In the genomic region with DNA sequence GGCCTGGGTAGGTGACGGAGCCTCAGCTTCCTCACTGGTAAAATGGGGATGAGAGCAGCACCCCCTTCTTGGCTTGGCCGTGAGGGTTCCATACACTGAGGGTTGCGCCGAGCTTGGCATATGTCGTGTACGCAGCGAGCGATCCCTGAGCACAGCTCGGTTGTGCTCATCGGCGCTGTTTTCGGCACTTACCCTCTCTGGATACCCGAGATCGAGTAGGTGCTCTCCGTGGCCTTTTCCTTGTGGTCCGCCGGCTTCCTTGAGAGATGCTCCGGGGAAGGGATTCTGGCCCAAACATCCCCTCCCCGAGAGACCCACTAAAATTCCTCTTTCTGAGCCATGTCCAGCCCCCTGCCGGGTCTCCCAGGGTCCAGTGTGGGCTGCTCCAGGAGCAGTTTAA, we compare ENCODE assay signal across 18 cellular contexts. TPM values are rescaled to one million over a fixed set of nuclear protein-coding genes. Genes with fewer than 3 reads are reported as not detected.
DNase-seq lines count a peak whose midpoint lies in the region; ATAC-seq, FAIRE-seq and TF ChIP-seq lines count a peak whose summit lies in the region.
"Had no signal": no experiment of that assay in that cellular context is flagged by ENCODE, and none has a peak within 500 bp of the region (broad histone marks: within the 10 kb centered on the region; RNA-seq: fewer than 3 reads in every experiment).

No MANE protein-coding gene starts in this region.

- no peak overlapping the region for H2AK5ac ChIP-seq in trophoblast cell (ENCODE audit: low read length)

- H3K23ac ChIP-seq in trophoblast cell (ENCODE audit: low read length), result no peak overlapping the region

- H3K9ac ChIP-seq in kidney (ENCODE audit: low read length in 2 of 2) (no peak overlapping the region), trophoblast cell (ENCODE audit: low read length) (no peak overlapping the region)
- H3K9ac ChIP-seq: BLaER1 had no signal

- H3K4me2 ChIP-seq in trophoblast cell (ENCODE audit: low read length), result no peak overlapping the region
- H3K4me2 ChIP-seq: A549, BLaER1, GM23338 had no signal

- H3K4me3 ChIP-seq in kidney (ENCODE audit: low read length in 2 of 2), result no peak overlapping the region
- H3K4me3 ChIP-seq in trophoblast cell (ENCODE audit: low read depth, low read length), result no peak overlapping the region
- H3K4me3 ChIP-seq: A549, BLaER1, GM23338 had no signal

- CTCF ChIA-PET in CD4-positive, alpha-beta T cell (lab: Charles Lee), result no interaction called here

- no peak overlapping the region for H2AFZ ChIP-seq in trophoblast cell (ENCODE audit: insufficient read depth, low read length, poor library complexity)
- H2AFZ ChIP-seq: GM23338 had no signal

- no peaks in the 10 kb centered on the region for H3K27me3 ChIP-seq in trophoblast cell (ENCODE audit: insufficient read depth, low read length)
- no peaks in the 10 kb centered on the region for H3K27me3 ChIP-seq in CD4-positive, alpha-beta T cell (ENCODE audit: control insufficient read depth, insufficient read depth, low read length)
- H3K27me3 ChIP-seq: BLaER1 had no signal

- no peaks in the 10 kb centered on the region for H3K79me1 ChIP-seq in trophoblast cell (ENCODE audit: low read length)

- peak; percentile 36 for DNase-seq in Right ventricle myocardium superior
- no peak for DNase-seq in cardiac septum (ENCODE audit: low spot score)
- peak; percentile 64 for DNase-seq in kidney
- DNase-seq in trophoblast cell, result no peak
- DNase-seq in NCI-H2227 (lab: John Stamatoyannopoulos, UW; ENCODE audit: unreplicated experiment), result no peak
- DNase-seq in CD4-positive, alpha-beta T cell, result no peak
- no peak for DNase-seq in KBM-7
- DNase-seq: Calu3; CD8-positive, alpha-beta T cell; DMS79 treated with DMSO at 0.1 percent for 48 hours; GF-D8 had no signal

- POLR2A ChIA-PET in CD4-positive, alpha-beta T cell (lab: Charles Lee), result no interaction called here

- peaks cover 3 to 10% of the 10 kb centered on the region in 2 donors for H3K9me3 ChIP-seq in kidney (ENCODE audit: control insufficient read depth in 1 of 2, low read length in 2 of 2)
- peaks cover 4% of the 10 kb centered on the region for H3K9me3 ChIP-seq in trophoblast cell (ENCODE audit: insufficient read depth, low read depth, low read length)
- H3K9me3 ChIP-seq in CD4-positive, alpha-beta T cell (ENCODE audit: control insufficient read depth, low read length), result peaks cover 9% of the 10 kb centered on the region

- no peak for TF ChIP-seq CTCF in kidney (IDR thresholded peaks at IDR 0.05; ENCODE audit: borderline replicate concordance, extremely low read depth, insufficient read depth)
- TF ChIP-seq CTCF in CD4-positive, alpha-beta T cell (IDR thresholded peaks at IDR 0.05), result no peak

- no peak overlapping the region for H3K27ac Mint-ChIP-seq in CD4-positive, alpha-beta T cell
- H3K27ac Mint-ChIP-seq: CD8-positive, alpha-beta T cell; GM23338 had no signal

- intact Hi-C loops in Right ventricle myocardium superior (cut with DNase I) (no loop called here), cardiac septum (cut with DNase I) (no loop called here), kidney (cut with DNase I) (no loop called here)
- intact Hi-C loops in CD4-positive, alpha-beta T cell (cut with DNase I, micrococcal nuclease), result no loop called here

- in situ Hi-C loops in KBM-7 (cut with MboI; ENCODE audit: low pct_unique_long_range_greater_than_20kb, low sequenced_read_pairs), result no loop called here

- H4K12ac ChIP-seq in trophoblast cell (ENCODE audit: low read depth, low read length), result peak overlapping the region; percentile 12

- H3K4me1 ChIP-seq in kidney (ENCODE audit: control insufficient read depth in 1 of 2, insufficient read depth in 1 of 2, low read depth in 1 of 2, low read length in 2 of 2), result no peaks in the 10 kb centered on the region
- no peaks in the 10 kb centered on the region for H3K4me1 ChIP-seq in trophoblast cell (ENCODE audit: control insufficient read depth in 1 of 2, insufficient read depth in 2 of 2, low read length in 2 of 2)
- H3K4me1 ChIP-seq: A549 had no signal

- no peak overlapping the region for H3K18ac ChIP-seq in trophoblast cell (ENCODE audit: low read length)

- H3K4ac ChIP-seq in trophoblast cell (ENCODE audit: low read depth, low read length), result no peak overlapping the region

- no peaks in the 10 kb centered on the region for H3K27me3 Mint-ChIP-seq in CD4-positive, alpha-beta T cell

- no peak for ATAC-seq in Right ventricle myocardium superior (ENCODE audit: poor library complexity)
- ATAC-seq in CD4-positive, alpha-beta T cell (ENCODE audit: poor library complexity), result no peak
- ATAC-seq: A549; CD8-positive, alpha-beta T cell; GM23338; HCT116 had no signal

- no peak overlapping the region for H2BK5ac ChIP-seq in trophoblast cell (ENCODE audit: low read depth, low read length, poor library complexity)

- H3K4me3 Mint-ChIP-seq in CD4-positive, alpha-beta T cell, result no peak overlapping the region
- H3K4me3 Mint-ChIP-seq: CD14-positive monocyte; CD8-positive, alpha-beta T cell; GM23338 had no signal

- no peaks in the 10 kb centered on the region for H3K9me3 Mint-ChIP-seq in CD4-positive, alpha-beta T cell

- H3K36me3 ChIP-seq in kidney (ENCODE audit: control insufficient read depth in 1 of 2, insufficient read depth in 2 of 2, low read length in 2 of 2) (peaks cover 8 to 10% of the 10 kb centered on the region in 2 donors), trophoblast cell (ENCODE audit: control insufficient read depth in 1 of 2, insufficient read depth in 2 of 2, low read length in 2 of 2) (peaks cover 30 to 38% of the 10 kb centered on the region in 2 experiments)

- H2BK12ac ChIP-seq in trophoblast cell (ENCODE audit: low read length), result no peak overlapping the region

- WGBS in trophoblast cell (ENCODE audit: extremely low coverage, insufficient coverage, insufficient read length), result no CpG with 5 or more reads among the region's 20 CpGs

- H3K27ac ChIP-seq in kidney (ENCODE audit: low read depth in 2 of 2, low read length in 2 of 2) (no peak overlapping the region), trophoblast cell (ENCODE audit: low read depth, low read length) (no peak overlapping the region)
- H3K27ac ChIP-seq in CD4-positive, alpha-beta T cell (ENCODE audit: low read depth, low read length), result no peak overlapping the region
- H3K27ac ChIP-seq: 22Rv1, A549, BLaER1 had no signal

- H3K36me3 Mint-ChIP-seq in CD4-positive, alpha-beta T cell (ENCODE audit: low read depth), result no peaks in the 10 kb centered on the region
- H3K36me3 Mint-ChIP-seq: CD14-positive monocyte; CD8-positive, alpha-beta T cell had no signal

- H3K4me1 Mint-ChIP-seq in CD4-positive, alpha-beta T cell (ENCODE audit: low read depth), result no peaks in the 10 kb centered on the region
- H3K4me1 Mint-ChIP-seq: CD14-positive monocyte, GM23338 had no signal

- H4K91ac ChIP-seq in trophoblast cell (ENCODE audit: low read depth, low read length), result no peak overlapping the region

- no peak overlapping the region for H4K8ac ChIP-seq in trophoblast cell (ENCODE audit: low read depth, low read length)

- no peaks in the 10 kb centered on the region for H3K79me2 ChIP-seq in trophoblast cell (ENCODE audit: control insufficient read depth, insufficient read depth, low read length, poor library complexity)

- H3K14ac ChIP-seq in trophoblast cell (ENCODE audit: low read length), result no peak overlapping the region

- no peak for FAIRE-seq in kidney (lab: Jason Lieb, UNC)
- FAIRE-seq: A549, HTR-8/SVneo had no signal

- H2BK120ac ChIP-seq in trophoblast cell (ENCODE audit: insufficient read depth, low read length, poor library complexity), result no peak overlapping the region

RNA-seq across cellular contexts. Expression of a gene that starts 40.0 kb away (rescaled TPM):
- 5.2 TPM for total RNA-seq in Right ventricle myocardium superior
- total RNA-seq in cardiac septum, result 5.3 TPM
- 8.6 TPM for total RNA-seq in kidney
- polyA plus RNA-seq in kidney (ENCODE audit: insufficient read depth, low read depth, low replicate concordance), result 0.99 TPM
- polyA plus RNA-seq in trophoblast cell (2013), result 3.2 and 3.6 TPM in 2 replicates
- not detected for total RNA-seq in CD4-positive, alpha-beta T cell
- total RNA-seq: Calu3; CD8-positive, alpha-beta T cell had no signal
- polyA plus RNA-seq: CD14-positive monocyte had no signal

RNA-seq across cellular contexts. Expression of a gene that starts 53.4 kb away (rescaled TPM):
- total RNA-seq in Right ventricle myocardium superior (5.0 TPM), cardiac septum (14.3 TPM), kidney (37.4 TPM)
- polyA plus RNA-seq in kidney (ENCODE audit: insufficient read depth, low read depth, low replicate concordance), result 27.7 TPM
- 24.9 and 25.0 TPM in 2 replicates for polyA plus RNA-seq in trophoblast cell (2013)
- under 1 TPM in 1 of 2 experiments, not detected in 1; 0.17 TPM for total RNA-seq in CD4-positive, alpha-beta T cell
- polyA plus RNA-seq: CD14-positive monocyte had no signal

Comparison
In these comparisons a context has a peak if more than half of its experiments do, and no peak if none do; other contexts are left out.
1. DNase-seq: peak in Right ventricle myocardium superior (single experiment) and kidney (single experiment); none in cardiac septum (single experiment), trophoblast cell (0 of 2), NCI-H2227 (single experiment), CD4-positive, alpha-beta T cell (0 of 10) and KBM-7 (single experiment).